In the genomic region with DNA sequence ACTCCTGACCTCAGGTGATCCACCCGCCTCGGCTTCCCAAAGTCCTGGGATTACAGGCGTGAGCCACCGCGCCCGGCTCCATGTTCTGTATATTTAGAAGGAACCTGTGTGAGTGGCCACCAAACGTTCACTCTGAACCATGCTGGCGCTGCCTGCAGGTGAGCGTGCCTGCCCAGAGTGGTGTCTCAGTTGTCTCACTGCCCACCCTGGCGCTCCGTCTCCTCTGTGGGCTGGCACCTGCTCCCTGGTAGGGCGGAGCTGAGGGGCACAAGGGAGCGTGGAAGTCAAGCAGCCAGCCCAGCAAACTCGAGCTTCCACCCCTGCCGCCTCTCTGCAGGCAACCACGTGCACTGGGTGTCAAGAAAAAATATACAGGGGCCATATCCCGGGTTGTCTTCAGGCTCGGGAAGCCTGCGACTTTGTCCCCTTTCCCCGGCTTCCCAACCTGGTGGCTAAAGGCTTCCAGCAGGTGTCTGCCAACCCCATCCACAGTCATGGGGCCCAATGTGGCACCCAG, we compare ENCODE assay signal across 12 cellular contexts. TPM values are rescaled to one million over a fixed set of nuclear protein-coding genes. Genes with fewer than 3 reads are reported as not detected.
DNase-seq lines count a peak whose midpoint lies in the region; TF ChIP-seq lines count a peak whose summit lies in the region.
"Had no signal": no experiment of that assay in that cellular context is flagged by ENCODE, and none has a peak within 500 bp of the region (broad histone marks: within the 10 kb centered on the region; RNA-seq: fewer than 3 reads in every experiment).

No MANE protein-coding gene starts in this region.

- H3K9me3 Mint-ChIP-seq in endothelial cell (ENCODE audit: unreplicated experiment), result no peaks in the 10 kb centered on the region
- H3K9me3 Mint-ChIP-seq: activated naive CD8-positive, alpha-beta T cell treated with anti-CD3 and anti-CD28 coated beads, Interleukin-2, amount 10 ng/mL, durations not matched to agents 7 days and 5 days; natural killer cell had no signal

- H3K4me3 Mint-ChIP-seq in endothelial cell (ENCODE audit: unreplicated experiment), result no peak overlapping the region
- H3K4me3 Mint-ChIP-seq: activated naive CD8-positive, alpha-beta T cell treated with anti-CD3 and anti-CD28 coated beads, Interleukin-2, amount 10 ng/mL, durations not matched to agents 7 days and 5 days; natural killer cell had no signal

- TF ChIP-seq CTCF in ascending aorta (IDR thresholded peaks at IDR 0.05) (no peak), endothelial cell (IDR thresholded peaks at IDR 0.05; ENCODE audit: unreplicated experiment) (no peak)

- H3K9ac ChIP-seq in BLaER1 (no peak overlapping the region), skeletal muscle tissue (ENCODE audit: low read depth in 1 of 3, low read length in 3 of 3) (peak overlapping the region; percentile 67 to 82 (median 81))

- H3K27me3 ChIP-seq in BLaER1 (no peaks in the 10 kb centered on the region), ascending aorta (no peaks in the 10 kb centered on the region), layer of hippocampus (ENCODE audit: control insufficient read depth, insufficient read depth, low read length) (no peaks in the 10 kb centered on the region), skeletal muscle tissue (ENCODE audit: control insufficient read depth in 3 of 3, insufficient read depth in 3 of 3, low read length in 3 of 3) (no peaks in the 10 kb centered on the region)

- no peak overlapping the region; the same call in 1 of the 2 replicates for H3K27ac ChIP-seq in BLaER1
- peak overlapping the region; percentile 96 to 97 for H3K27ac ChIP-seq in ascending aorta
- H3K27ac ChIP-seq in layer of hippocampus (ENCODE audit: low read depth, low read length), result peak overlapping the region; percentile 40
- H3K27ac ChIP-seq in skeletal muscle tissue (ENCODE audit: low read depth, low read length), result peak overlapping the region; percentile 98

- H3K36me3 ChIP-seq in BLaER1 (no peaks in the 10 kb centered on the region), ascending aorta (no peaks in the 10 kb centered on the region), skeletal muscle tissue (ENCODE audit: control insufficient read depth in 3 of 3, insufficient read depth in 3 of 3, low read length in 3 of 3) (peaks cover 0 to 6% (median 3%) of the 10 kb centered on the region in 3 donors)

- H3K4me1 Mint-ChIP-seq in endothelial cell (ENCODE audit: unreplicated experiment), result peaks cover 3% of the 10 kb centered on the region

- H3K36me3 Mint-ChIP-seq in endothelial cell (ENCODE audit: low read depth, unreplicated experiment), result peaks cover 6% of the 10 kb centered on the region
- H3K36me3 Mint-ChIP-seq: natural killer cell had no signal

- peaks cover 3% of the 10 kb centered on the region for H3K27me3 Mint-ChIP-seq in endothelial cell (ENCODE audit: unreplicated experiment)
- H3K27me3 Mint-ChIP-seq: activated naive CD8-positive, alpha-beta T cell treated with anti-CD3 and anti-CD28 coated beads, Interleukin-2, amount 10 ng/mL, durations not matched to agents 7 days and 5 days had no signal

- no peaks in the 10 kb centered on the region for H4K20me1 ChIP-seq in BLaER1

- H3K4me3 ChIP-seq in BLaER1, result no peak overlapping the region
- H3K4me3 ChIP-seq in ascending aorta, result no peak overlapping the region
- peak overlapping the region in 2 of 3 donors; percentile 2 to 49 for H3K4me3 ChIP-seq in skeletal muscle tissue (ENCODE audit: low read length in 3 of 3)

- DNase-seq in ascending aorta (ENCODE audit: low spot score in 2 of 2) (no peak), OCI-M2 (lab: John Stamatoyannopoulos, UW; ENCODE audit: unreplicated experiment) (no peak), posterior vena cava (ENCODE audit: low spot score) (no peak), NCI-H446 treated with DMSO at 0.1 percent for 48 hours (lab: John Stamatoyannopoulos, UW) (no peak), endothelial cell (ENCODE audit: low spot score) (no peak)
- DNase-seq: activated naive CD8-positive, alpha-beta T cell treated with anti-CD3 and anti-CD28 coated beads, Interleukin-2, amount 10 ng/mL, durations not matched to agents 7 days and 5 days; natural killer cell; NCI-H1436 treated with DMSO at 0.1 percent for 48 hours; stimulated activated naive CD4-positive, alpha-beta T cell treated with Interleukin-2 at 50 U/mL for 16 hours had no signal

- no peaks in the 10 kb centered on the region for H3K9me3 ChIP-seq in BLaER1
- no peaks in the 10 kb centered on the region for H3K9me3 ChIP-seq in ascending aorta
- no peaks in the 10 kb centered on the region for H3K9me3 ChIP-seq in skeletal muscle tissue (ENCODE audit: control insufficient read depth in 3 of 3, low read length in 3 of 3)

- intact Hi-C loops in ascending aorta (cut with DNase I) (no loop called here), posterior vena cava (cut with DNase I) (loop anchor here (5.0 to 10.0 kb wide), 3 partner anchors 77 to 162 kb away; a partner anchor contains a TSS)

- peaks cover 96% of the 10 kb centered on the region for H3K4me1 ChIP-seq in BLaER1
- peaks cover 41 to 84% of the 10 kb centered on the region in 2 donors for H3K4me1 ChIP-seq in ascending aorta
- peaks cover 72 to 80% (median 75%) of the 10 kb centered on the region in 3 donors for H3K4me1 ChIP-seq in skeletal muscle tissue (ENCODE audit: control insufficient read depth in 3 of 3, insufficient read depth in 3 of 3, low read length in 3 of 3)

- H3K4me2 ChIP-seq in BLaER1, result peak overlapping the region; percentile 88

- H3K27ac Mint-ChIP-seq in endothelial cell (ENCODE audit: unreplicated experiment), result no peak overlapping the region
- H3K27ac Mint-ChIP-seq: activated naive CD8-positive, alpha-beta T cell treated with anti-CD3 and anti-CD28 coated beads, Interleukin-2, amount 10 ng/mL, durations not matched to agents 7 days and 5 days; natural killer cell had no signal

RNA-seq across cellular contexts. Expression of a gene that starts 16.7 kb away (rescaled TPM):
- 16.2 TPM for total RNA-seq in ascending aorta
- 19.3 TPM for total RNA-seq in skeletal muscle tissue
- total RNA-seq in posterior vena cava, result 10 to 100 TPM; 38.7 to 50.1 TPM
- total RNA-seq in endothelial cell (ENCODE audit: unreplicated experiment), result 67.3 TPM

RNA-seq across cellular contexts. Expression of a gene that starts 42.1 kb away (rescaled TPM):
- 25.9 TPM for total RNA-seq in ascending aorta
- 14.6 TPM for total RNA-seq in skeletal muscle tissue
- 10 to 100 TPM in 1 of 2 donors, 1 to 10 TPM in 1; 7.9 to 17.2 TPM for total RNA-seq in posterior vena cava
- total RNA-seq in endothelial cell (ENCODE audit: unreplicated experiment), result 17.6 TPM

Comparison
In these comparisons a context has a peak if more than half of its experiments do, and no peak if none do; other contexts are left out.
1. H3K4me3 ChIP-seq: peak in skeletal muscle tissue (2 of 3); none in BLaER1 (single experiment) and ascending aorta (0 of 2).